ENCODE assay signal across 8 cellular contexts in genomic region chr4:7192252-7193039, GRCh38. TPM values are rescaled to one million over a fixed set of nuclear protein-coding genes. Genes with fewer than 3 reads are reported as not detected.
DNase-seq lines count a peak whose midpoint lies in the region; ATAC-seq and TF ChIP-seq lines count a peak whose summit lies in the region.

Gene SORCS2, plus strand, starts transcription at chr4:7192538.

- peaks cover 59% of the 10 kb centered on the region for H3K27me3 Mint-ChIP-seq in CD8-positive, alpha-beta T cell (ENCODE audit: low read depth)
- peaks cover 51% of the 10 kb centered on the region for H3K27me3 Mint-ChIP-seq in activated T-helper 17 cell treated with anti-CD3 and anti-CD28 coated beads, Interleukin-2, amount 50 U/mL, for 72 hours
- peaks cover 47% of the 10 kb centered on the region for H3K27me3 Mint-ChIP-seq in nephron progenitor cell (ENCODE audit: low read depth, poor library complexity)

- no peak for TF ChIP-seq CTCF in CD8-positive, alpha-beta T cell (IDR thresholded peaks at IDR 0.05)
- TF ChIP-seq CTCF in foreskin keratinocyte (conservative IDR thresholded peaks at IDR 0.05) = peak; percentile 83
- no peak for TF ChIP-seq CTCF in nephron progenitor cell (IDR thresholded peaks at IDR 0.05)
- TF ChIP-seq CTCF in suprapubic skin (IDR thresholded peaks at IDR 0.05) = peak; percentile 47 to 81

- intact Hi-C loops in CD8-positive, alpha-beta T cell (cut with DNase I, micrococcal nuclease) = loop anchor here (2.0 to 5.0 kb wide), 2 partner anchors 610 to 795 kb away; no protein-coding TSS in a partner anchor

- no peaks in the 10 kb centered on the region for H3K9me3 Mint-ChIP-seq in CD8-positive, alpha-beta T cell
- H3K9me3 Mint-ChIP-seq in activated T-helper 17 cell treated with anti-CD3 and anti-CD28 coated beads, Interleukin-2, amount 50 U/mL, for 72 hours = no peaks in the 10 kb centered on the region
- no peaks in the 10 kb centered on the region for H3K9me3 Mint-ChIP-seq in nephron progenitor cell

- no peaks in the 10 kb centered on the region for H3K4me1 Mint-ChIP-seq in CD8-positive, alpha-beta T cell (ENCODE audit: low read depth)
- H3K4me1 Mint-ChIP-seq in activated T-helper 17 cell treated with anti-CD3 and anti-CD28 coated beads, Interleukin-2, amount 50 U/mL, for 72 hours = no peaks in the 10 kb centered on the region
- peaks cover 55% of the 10 kb centered on the region for H3K4me1 Mint-ChIP-seq in nephron progenitor cell

- CTCF ChIA-PET in CD8-positive, alpha-beta T cell (lab: Charles Lee) = no interaction called here

- DNase-seq in CD8-positive, alpha-beta T cell = peak in 3 of 7 experiments; percentile 7 to 26 (median 15)
- peak; percentile 42 for DNase-seq in H4 (ENCODE audit: low spot score)
- peak; percentile 19 for DNase-seq in NCI-H774 (lab: John Stamatoyannopoulos, UW)
- no peak for DNase-seq in foreskin keratinocyte
- DNase-seq in nephron progenitor cell = peak; percentile 86
- no peak for DNase-seq in suprapubic skin (ENCODE audit: low spot score in 2 of 2)
- no peak for DNase-seq in KG1 (lab: John Stamatoyannopoulos, UW)

- peaks cover 10% of the 10 kb centered on the region for H3K27me3 ChIP-seq in CD8-positive, alpha-beta T cell (ENCODE audit: insufficient read depth, low read length)
- H3K27me3 ChIP-seq in foreskin keratinocyte (peaks cover 70% of the 10 kb centered on the region), suprapubic skin (peaks cover 77% of the 10 kb centered on the region)

- no peaks in the 10 kb centered on the region for H3K36me3 Mint-ChIP-seq in CD8-positive, alpha-beta T cell
- no peaks in the 10 kb centered on the region for H3K36me3 Mint-ChIP-seq in activated T-helper 17 cell treated with anti-CD3 and anti-CD28 coated beads, Interleukin-2, amount 50 U/mL, for 72 hours (ENCODE audit: low read depth)
- no peaks in the 10 kb centered on the region for H3K36me3 Mint-ChIP-seq in nephron progenitor cell (ENCODE audit: low read depth)

- 0% methylated on average over 11 of the region's 119 CpGs for WGBS in suprapubic skin

- H3K4me3 Mint-ChIP-seq in CD8-positive, alpha-beta T cell = peak within 1 kb of the TSS; percentile 58
- H3K4me3 Mint-ChIP-seq in activated T-helper 17 cell treated with anti-CD3 and anti-CD28 coated beads, Interleukin-2, amount 50 U/mL, for 72 hours = no peak within 1 kb of the TSS
- peak within 1 kb of the TSS; percentile 84 for H3K4me3 Mint-ChIP-seq in nephron progenitor cell

- no peak for TF ChIP-seq EP300 in suprapubic skin (IDR thresholded peaks at IDR 0.05)

- H3K27ac Mint-ChIP-seq in CD8-positive, alpha-beta T cell = no peak within 1 kb of the TSS
- H3K27ac Mint-ChIP-seq in activated T-helper 17 cell treated with anti-CD3 and anti-CD28 coated beads, Interleukin-2, amount 50 U/mL, for 72 hours = no peak within 1 kb of the TSS
- H3K27ac Mint-ChIP-seq in nephron progenitor cell = no peak within 1 kb of the TSS

- peak; percentile 52 for ATAC-seq in CD8-positive, alpha-beta T cell
- ATAC-seq in activated T-helper 17 cell treated with anti-CD3 and anti-CD28 coated beads, Interleukin-2, amount 50 U/mL, for 72 hours (replicated peaks) = peak; percentile 57
- peak; percentile 72 for ATAC-seq in foreskin keratinocyte

- no peak within 1 kb of the TSS for H3K27ac ChIP-seq in CD8-positive, alpha-beta T cell (ENCODE audit: low read depth, low read length)
- H3K27ac ChIP-seq in foreskin keratinocyte (no peak within 1 kb of the TSS), suprapubic skin (no peak within 1 kb of the TSS)

- TF ChIP-seq POLR2A in suprapubic skin (IDR thresholded peaks at IDR 0.05) = no peak

- POLR2A ChIA-PET in CD8-positive, alpha-beta T cell (lab: Charles Lee) = no interaction called here

- no peaks in the 10 kb centered on the region for H3K9me3 ChIP-seq in CD8-positive, alpha-beta T cell (ENCODE audit: low read length)
- no peaks in the 10 kb centered on the region for H3K9me3 ChIP-seq in suprapubic skin

- peaks cover 5% of the 10 kb centered on the region for H3K4me1 ChIP-seq in CD8-positive, alpha-beta T cell (ENCODE audit: insufficient read depth, low read length)
- H3K4me1 ChIP-seq in foreskin keratinocyte = no peaks in the 10 kb centered on the region
- peaks cover 29% of the 10 kb centered on the region for H3K4me1 ChIP-seq in suprapubic skin

- no peaks in the 10 kb centered on the region for H3K36me3 ChIP-seq in CD8-positive, alpha-beta T cell (ENCODE audit: insufficient read depth, low read length)
- no peaks in the 10 kb centered on the region for H3K36me3 ChIP-seq in suprapubic skin

- no peak within 1 kb of the TSS for H3K4me3 ChIP-seq in CD8-positive, alpha-beta T cell (ENCODE audit: low read depth, low read length)
- H3K4me3 ChIP-seq in suprapubic skin = peak within 1 kb of the TSS; percentile 46

RNA-seq across cellular contexts. Expression of gene SORCS2, which starts in this region (rescaled TPM):
- total RNA-seq in CD8-positive, alpha-beta T cell = not detected
- 0.02 and 0.08 TPM in 2 replicates for total RNA-seq in H4 (2014; rRNA removed; shearing (Covaris generic))
- under 1 TPM; 0.04 to 0.26 TPM for total RNA-seq in activated T-helper 17 cell treated with anti-CD3 and anti-CD28 coated beads, Interleukin-2, amount 50 U/mL, for 72 hours
- 0.03 and 0.04 TPM in 2 replicates for total RNA-seq in foreskin keratinocyte
- 0.04 and 0.11 TPM in 2 replicates for polyA plus RNA-seq in foreskin keratinocyte
- total RNA-seq in suprapubic skin = 1 to 10 TPM in 3 of 4 donors, under 1 TPM in 1; 0.94 to 4.6 (median 1.3) TPM

Comparison
In these comparisons a context has a peak if more than half of its experiments do, and no peak if none do; other contexts are left out.
1. Peak in ATAC-seq in CD8-positive, alpha-beta T cell; RNA of the gene not detected or under 1 TPM.
2. Peak in DNase-seq in H4; RNA of the gene not detected or under 1 TPM.
3. Peak in ATAC-seq in activated T-helper 17 cell treated with anti-CD3 and anti-CD28 coated beads, Interleukin-2, amount 50 U/mL, for 72 hours; RNA of the gene not detected or under 1 TPM.
4. Peak in ATAC-seq in foreskin keratinocyte; RNA of the gene not detected or under 1 TPM.
5. DNase-seq: peak in NCI-H774 (single experiment) and nephron progenitor cell (single experiment); none in foreskin keratinocyte (0 of 2), suprapubic skin (0 of 2) and KG1 (single experiment).
6. CTCF ChIP-seq: peak in foreskin keratinocyte (single experiment) and suprapubic skin (2 of 2); none in CD8-positive, alpha-beta T cell (single experiment) and nephron progenitor cell (single experiment).
7. Peak in every context shown above with its lines, with median percentiles within 50 percentile points of each other: ATAC-seq.